35 cellular contexts compared by ENCODE assay signal in genomic region chr1:29335573-29335972, GRCh38.
"Had no signal": no experiment of that assay in that cellular context is flagged by ENCODE, and none has a peak within 500 bp of the region (broad histone marks: within the 10 kb centered on the region; RNA-seq: fewer than 3 reads in every experiment).

No MANE protein-coding gene starts in this region.

- H3K4me3 ChIP-seq: MG63 had no signal

- DNase-seq: Karpas-422, Kasumi-1, MG63, MM.1S, MV-4-11, NCI-H1048, NCI-H1092, NCI-H1092 treated with DMSO at 0.1 percent for 48 hours, NCI-H1105, NCI-H1105 treated with DMSO at 0.1 percent for 48 hours, NCI-H1417, NCI-H1417 treated with DMSO at 0.1 percent for 48 hours, NCI-H1436, NCI-H1436 treated with DMSO at 0.1 percent for 48 hours, NCI-H146, NCI-H1694, NCI-H1694 treated with DMSO at 0.1 percent for 48 hours, NCI-H187, NCI-H187 treated with DMSO at 0.1 percent for 48 hours, NCI-H1930, NCI-H2029, NCI-H2029 treated with DMSO at 0.1 percent for 48 hours, NCI-H2081, NCI-H2081 treated with DMSO at 0.1 percent for 48 hours, NCI-H2107, NCI-H2171, NCI-H2171 treated with DMSO at 0.1 percent for 48 hours, NCI-H2227 treated with DMSO at 0.1 percent for 48 hours, NCI-H226, NCI-H345, NCI-H446, NCI-H446 treated with DMSO at 0.1 percent for 48 hours, NCI-H510A, NCI-H510A treated with DMSO at 0.1 percent for 48 hours, NCI-H524 had no signal

- H3K9me3 ChIP-seq: MG63 had no signal

- H3K36me3 ChIP-seq: MG63 had no signal
